Comparison of ENCODE assay signal across 11 cellular contexts in genomic region chr5:59021837-59022514, GRCh38.
A peak's percentile ranks its signal among the peaks of the same experiment; 100 is the strongest.
DNase-seq lines count a peak whose midpoint lies in the region; ATAC-seq, FAIRE-seq and TF ChIP-seq lines count a peak whose summit lies in the region.
"Had no signal": no experiment of that assay in that cellular context is flagged by ENCODE, and none has a peak within 500 bp of the region (broad histone marks: within the 10 kb centered on the region; RNA-seq: fewer than 3 reads in every experiment).

No MANE protein-coding gene starts in this region.

- H3K27ac Mint-ChIP-seq in stimulated activated naive CD8-positive, alpha-beta T cell treated with anti-CD3 and anti-CD28 coated beads, Interleukin-15, Interleukin-2, amounts not matched to agents 100 ng/mL and 50 ng/mL, for 24 hours: peak overlapping the region; percentile 82

- CTCF ChIA-PET in PC-3 (lab: Charles Lee): no interaction called here

- no peaks in the 10 kb centered on the region for H3F3A ChIP-seq in PC-3 (ENCODE audit: low read length, unreplicated experiment)

- POLR2A ChIA-PET in PC-3 (lab: Charles Lee; ENCODE audit: unreplicated experiment): no interaction called here

- no peaks in the 10 kb centered on the region for H3K36me3 ChIP-seq in PC-3 (ENCODE audit: low read depth, low read length)
- no peaks in the 10 kb centered on the region for H3K36me3 ChIP-seq in ascending aorta
- no peaks in the 10 kb centered on the region for H3K36me3 ChIP-seq in Karpas-422 (ENCODE audit: insufficient read depth, low read length)

- no peak overlapping the region for H3K4me2 ChIP-seq in PC-3 (ENCODE audit: low read length)
- H3K4me2 ChIP-seq in Karpas-422 (ENCODE audit: low read depth, low read length, poor library complexity, severe bottlenecking): no peak overlapping the region

- BruUV-seq in PC-3 (replicated peaks; lab: Mats Ljungman, UMichigan): no TSS peak

- H3K27me3 Mint-ChIP-seq in stimulated activated naive CD8-positive, alpha-beta T cell treated with anti-CD3 and anti-CD28 coated beads, Interleukin-15, Interleukin-2, amounts not matched to agents 100 ng/mL and 50 ng/mL, for 24 hours: no peaks in the 10 kb centered on the region

- peaks cover 49% of the 10 kb centered on the region for H3K4me1 Mint-ChIP-seq in stimulated activated naive CD8-positive, alpha-beta T cell treated with anti-CD3 and anti-CD28 coated beads, Interleukin-15, Interleukin-2, amounts not matched to agents 100 ng/mL and 50 ng/mL, for 24 hours (ENCODE audit: low read depth)

- H4K20me1 ChIP-seq in PC-3 (ENCODE audit: low read length): 0 out of 2 replicates have a peak, but pooled peaks cover 3% of the 10 kb centered on the region
- H4K20me1 ChIP-seq in Karpas-422 (ENCODE audit: insufficient read depth, low read depth, low read length): no peaks in the 10 kb centered on the region

- no peak overlapping the region for H3K4me3 Mint-ChIP-seq in stimulated activated naive CD8-positive, alpha-beta T cell treated with anti-CD3 and anti-CD28 coated beads, Interleukin-15, Interleukin-2, amounts not matched to agents 100 ng/mL and 50 ng/mL, for 24 hours

- H3K9ac ChIP-seq in PC-3 (ENCODE audit: low read length): no peak overlapping the region
- H3K9ac ChIP-seq in Karpas-422 (ENCODE audit: low read length): no peak overlapping the region

- no peak for ATAC-seq in stimulated activated naive CD8-positive, alpha-beta T cell treated with anti-CD3 and anti-CD28 coated beads, Interleukin-15, Interleukin-2, amounts not matched to agents 100 U/mL and 50 U/mL, for 24 hours
- ATAC-seq in PC-3: peak; percentile 53
- no peak for ATAC-seq in HG03175 (IDR thresholded peaks at IDR 0.05; ENCODE audit: unreplicated experiment)

- peaks cover 74% of the 10 kb centered on the region for H3K36me3 Mint-ChIP-seq in stimulated activated naive CD8-positive, alpha-beta T cell treated with anti-CD3 and anti-CD28 coated beads, Interleukin-15, Interleukin-2, amounts not matched to agents 100 ng/mL and 50 ng/mL, for 24 hours (ENCODE audit: low read depth)

- no peak overlapping the region for H3K27ac ChIP-seq in PC-3 (ENCODE audit: low read length)
- H3K27ac ChIP-seq in ascending aorta: no peak overlapping the region
- H3K27ac ChIP-seq in Karpas-422 (ENCODE audit: low read length): no peak overlapping the region
- H3K27ac ChIP-seq: upper lobe of left lung had no signal

- no peak for TF ChIP-seq CTCF in PC-3 (conservative IDR thresholded peaks at IDR 0.05; ENCODE audit: low read depth, low read length)
- no peak for TF ChIP-seq CTCF in ascending aorta (IDR thresholded peaks at IDR 0.05)

- no peak for FAIRE-seq in urothelium cell line (lab: Jason Lieb, UNC)

- H3K4me3 ChIP-seq in PC-3 (ENCODE audit: low read length) (no peak overlapping the region), ascending aorta (no peak overlapping the region), Karpas-422 (ENCODE audit: low read length) (no peak overlapping the region)
- H3K4me3 ChIP-seq: upper lobe of left lung had no signal

- no peaks in the 10 kb centered on the region for H3K9me3 Mint-ChIP-seq in stimulated activated naive CD8-positive, alpha-beta T cell treated with anti-CD3 and anti-CD28 coated beads, Interleukin-15, Interleukin-2, amounts not matched to agents 100 ng/mL and 50 ng/mL, for 24 hours

- H3K79me2 ChIP-seq in PC-3 (ENCODE audit: low read length) (no peaks in the 10 kb centered on the region), Karpas-422 (ENCODE audit: low read length) (no peaks in the 10 kb centered on the region)

- no peak for DNase-seq in stimulated activated naive CD8-positive, alpha-beta T cell treated with anti-CD3 and anti-CD28 coated beads, Interleukin-15, Interleukin-2, amounts not matched to agents 100 U/mL and 50 U/mL, for 24 hours
- peak; percentile 68 for DNase-seq in PC-3
- peak; percentile 46 for DNase-seq in kidney tubule cell (ENCODE audit: low spot score)
- DNase-seq in urothelium cell line (ENCODE audit: low spot score): peak; percentile 44
- no peak for DNase-seq in ascending aorta (ENCODE audit: low spot score in 2 of 2)
- no peak for DNase-seq in Karpas-422
- DNase-seq: nucleus accumbens; stimulated activated CD4-positive, alpha-beta T cell treated with anti-CD3 and anti-CD28 coated beads, Interleukin-4, amount 100 ng/mL, for 4 hours had no signal

- H2AFZ ChIP-seq in PC-3 (ENCODE audit: low read length): no peak overlapping the region
- no peak overlapping the region for H2AFZ ChIP-seq in Karpas-422 (ENCODE audit: low read length)

- intact Hi-C loops in PC-3 (cut with micrococcal nuclease) (no loop called here), ascending aorta (cut with DNase I) (no loop called here)

- H3K9me3 ChIP-seq in PC-3 (ENCODE audit: low read length) (no peaks in the 10 kb centered on the region), ascending aorta (no peaks in the 10 kb centered on the region), Karpas-422 (ENCODE audit: low read length) (no peaks in the 10 kb centered on the region)
- H3K9me3 ChIP-seq: upper lobe of left lung had no signal

- H3K9me2 ChIP-seq in PC-3 (replicated peaks; ENCODE audit: low read length) (no peaks in the 10 kb centered on the region), Karpas-422 (replicated peaks; ENCODE audit: insufficient read depth, low read length) (no peaks in the 10 kb centered on the region)

- peaks cover 22% of the 10 kb centered on the region for H3K4me1 ChIP-seq in PC-3 (ENCODE audit: insufficient read depth, low read length)
- no peaks in the 10 kb centered on the region for H3K4me1 ChIP-seq in ascending aorta
- H3K4me1 ChIP-seq in Karpas-422 (ENCODE audit: low read length): no peaks in the 10 kb centered on the region
- H3K4me1 ChIP-seq: upper lobe of left lung had no signal

- no peaks in the 10 kb centered on the region for H3K27me3 ChIP-seq in PC-3 (ENCODE audit: low read length)
- no peaks in the 10 kb centered on the region for H3K27me3 ChIP-seq in ascending aorta
- H3K27me3 ChIP-seq in Karpas-422 (ENCODE audit: low read length): no peaks in the 10 kb centered on the region
- H3K27me3 ChIP-seq: upper lobe of left lung had no signal

Comparison
In these comparisons a context has a peak if more than half of its experiments do, and no peak if none do; other contexts are left out.
1. DNase-seq: peak in PC-3 (single experiment), kidney tubule cell (single experiment) and urothelium cell line (single experiment); none in stimulated activated naive CD8-positive, alpha-beta T cell treated with anti-CD3 and anti-CD28 coated beads, Interleukin-15, Interleukin-2, amounts not matched to agents 100 U/mL and 50 U/mL, for 24 hours (single experiment), ascending aorta (0 of 2) and Karpas-422 (single experiment).